In genomic region chr20:45049438-45049837, GRCh38 we compare ENCODE assay signal across 10 cellular contexts. TPM values are rescaled to one million over a fixed set of nuclear protein-coding genes. Genes with fewer than 3 reads are reported as not detected.
DNase-seq lines count a peak whose midpoint lies in the region; ATAC-seq lines count a peak whose summit lies in the region.
"Had no signal": no experiment of that assay in that cellular context is flagged by ENCODE, and none has a peak within 500 bp of the region (broad histone marks: within the 10 kb centered on the region; RNA-seq: fewer than 3 reads in every experiment).

No MANE protein-coding gene starts in this region.

- POLR2A ChIA-PET in CD4-positive, alpha-beta memory T cell (lab: Charles Lee; ENCODE audit: partially characterized antibody), result interaction anchor here (1.0 to 1.6 kb wide), 2 partner anchors 34 to 37 kb away, joined by 3 to 5 read pairs; no protein-coding TSS in a partner anchor
- POLR2A ChIA-PET in activated CD8-positive, alpha-beta T cell treated with anti-CD3 and anti-CD28 coated beads, Interleukin-2, amount 10 ng/mL, durations not matched to agents 7 days and 5 days (lab: Charles Lee), result interaction anchor here (1.0 kb wide), 1 partner anchor 154 kb away, joined by 3 read pairs; no protein-coding TSS in a partner anchor

- no peaks in the 10 kb centered on the region for H3K27me3 Mint-ChIP-seq in CD4-positive, alpha-beta memory T cell
- no peaks in the 10 kb centered on the region for H3K27me3 Mint-ChIP-seq in activated CD8-positive, alpha-beta T cell treated with anti-CD3 and anti-CD28 coated beads, Interleukin-2, amount 10 ng/mL, durations not matched to agents 7 days and 5 days (ENCODE audit: low read depth)
- no peaks in the 10 kb centered on the region for H3K27me3 Mint-ChIP-seq in memory B cell

- intact Hi-C loops in CD4-positive, alpha-beta memory T cell (cut with micrococcal nuclease), result no loop called here

- peaks cover 55 to 78% (median 70%) of the 10 kb centered on the region in 4 donors for H3K4me1 Mint-ChIP-seq in CD4-positive, alpha-beta memory T cell
- H3K4me1 Mint-ChIP-seq in activated CD8-positive, alpha-beta T cell treated with anti-CD3 and anti-CD28 coated beads, Interleukin-2, amount 10 ng/mL, durations not matched to agents 7 days and 5 days (ENCODE audit: low read depth), result peaks cover 57% of the 10 kb centered on the region
- peaks cover 40% of the 10 kb centered on the region for H3K4me1 Mint-ChIP-seq in memory B cell

- H3K9me3 ChIP-seq in CD4-positive, alpha-beta memory T cell (ENCODE audit: control insufficient read depth in 1 of 2, low read length in 2 of 2), result no peaks in the 10 kb centered on the region

- ATAC-seq in activated CD8-positive, alpha-beta T cell treated with anti-CD3 and anti-CD28 coated beads, Interleukin-2, amount 10 ng/mL, durations not matched to agents 7 days and 5 days, result no peak
- no peak for ATAC-seq in memory B cell (ENCODE audit: low read depth)
- ATAC-seq in HG03460 (IDR thresholded peaks at IDR 0.05; ENCODE audit: unreplicated experiment), result no peak

- peaks cover 35% of the 10 kb centered on the region for H3K36me3 ChIP-seq in CD4-positive, alpha-beta memory T cell (ENCODE audit: insufficient read depth, low read length)

- DNase-seq in Ammon's horn (ENCODE audit: low spot score), result peak; percentile 47
- no peak for DNase-seq in CD4-positive, alpha-beta memory T cell
- DNase-seq in activated CD8-positive, alpha-beta T cell treated with anti-CD3 and anti-CD28 coated beads, Interleukin-2, amount 10 ng/mL, durations not matched to agents 7 days and 5 days, result no peak
- DNase-seq in memory B cell (ENCODE audit: low spot score in 2 of 2), result no peak
- DNase-seq in 8988T, result no peak
- DNase-seq in stimulated activated naive CD4-positive, alpha-beta T cell treated with Interleukin-2 at 50 U/mL for 16 hours (lab: John Stamatoyannopoulos, UW), result no peak
- DNase-seq in NCI-H345 (lab: John Stamatoyannopoulos, UW), result no peak
- DNase-seq: NCI-H1436 treated with DMSO at 0.1 percent for 48 hours, NCI-H69 had no signal

- H3K4me1 ChIP-seq in CD4-positive, alpha-beta memory T cell (ENCODE audit: insufficient read depth, low read length), result peaks cover 83% of the 10 kb centered on the region

- H3K4me3 ChIP-seq in CD4-positive, alpha-beta memory T cell (ENCODE audit: low read length in 2 of 2), result no peak overlapping the region

- H3K36me3 Mint-ChIP-seq in CD4-positive, alpha-beta memory T cell, result peaks cover 23 to 66% of the 10 kb centered on the region in 2 donors
- peaks cover 51% of the 10 kb centered on the region for H3K36me3 Mint-ChIP-seq in activated CD8-positive, alpha-beta T cell treated with anti-CD3 and anti-CD28 coated beads, Interleukin-2, amount 10 ng/mL, durations not matched to agents 7 days and 5 days (ENCODE audit: low read depth)
- peaks cover 14% of the 10 kb centered on the region for H3K36me3 Mint-ChIP-seq in memory B cell

- peak overlapping the region; percentile 61 to 92 (median 85) for H3K27ac Mint-ChIP-seq in CD4-positive, alpha-beta memory T cell
- peak overlapping the region; percentile 21 for H3K27ac Mint-ChIP-seq in activated CD8-positive, alpha-beta T cell treated with anti-CD3 and anti-CD28 coated beads, Interleukin-2, amount 10 ng/mL, durations not matched to agents 7 days and 5 days
- peak overlapping the region; percentile 96 for H3K27ac Mint-ChIP-seq in memory B cell

- H3K9me3 Mint-ChIP-seq in CD4-positive, alpha-beta memory T cell, result no peaks in the 10 kb centered on the region
- no peaks in the 10 kb centered on the region for H3K9me3 Mint-ChIP-seq in activated CD8-positive, alpha-beta T cell treated with anti-CD3 and anti-CD28 coated beads, Interleukin-2, amount 10 ng/mL, durations not matched to agents 7 days and 5 days (ENCODE audit: insufficient read depth)
- H3K9me3 Mint-ChIP-seq in memory B cell, result no peaks in the 10 kb centered on the region

- no peaks in the 10 kb centered on the region for H3K27me3 ChIP-seq in CD4-positive, alpha-beta memory T cell (ENCODE audit: insufficient read depth, low read length)

- peak overlapping the region; percentile 49 to 76 (median 66) for H3K4me3 Mint-ChIP-seq in CD4-positive, alpha-beta memory T cell
- no peak overlapping the region for H3K4me3 Mint-ChIP-seq in activated CD8-positive, alpha-beta T cell treated with anti-CD3 and anti-CD28 coated beads, Interleukin-2, amount 10 ng/mL, durations not matched to agents 7 days and 5 days
- H3K4me3 Mint-ChIP-seq in memory B cell, result peak overlapping the region; percentile 60

- CTCF ChIA-PET in CD4-positive, alpha-beta memory T cell (lab: Charles Lee; ENCODE audit: partially characterized antibody), result interaction anchor here (0.8 to 3.2 kb wide), 7 partner anchors 10 to 244 kb away, joined by 3 to 16 read pairs (median 5); partner anchors contain the start of gene TOMM34
- CTCF ChIA-PET in activated CD8-positive, alpha-beta T cell treated with anti-CD3 and anti-CD28 coated beads, Interleukin-2, amount 10 ng/mL, durations not matched to agents 7 days and 5 days (lab: Charles Lee), result interaction anchor here (0.8 to 24.9 kb wide), 11 partner anchors 9 to 388 kb away, joined by 3 to 489 read pairs (median 4); partner anchors contain the start of gene KCNS1

- peak overlapping the region; percentile 1 for H3K27ac ChIP-seq in CD4-positive, alpha-beta memory T cell (ENCODE audit: low read depth, low read length)

RNA-seq across cellular contexts. Expression of gene KCNS1, which starts 51.5 kb away (rescaled TPM):
- under 1 TPM in 1 of 2 experiments, not detected in 1; 0.09 TPM for total RNA-seq in CD4-positive, alpha-beta memory T cell
- polyA plus RNA-seq in CD4-positive, alpha-beta memory T cell, result under 1 TPM in 1 of 2 donors, not detected in 1; 0.16 TPM
- under 1 TPM; 0.05 to 0.11 TPM for total RNA-seq in activated CD8-positive, alpha-beta T cell treated with anti-CD3 and anti-CD28 coated beads, Interleukin-2, amount 10 ng/mL, durations not matched to agents 7 days and 5 days

Comparison
In these comparisons a context has a peak if more than half of its experiments do, and no peak if none do; other contexts are left out.
1. H3K27ac Mint-ChIP-seq: peak in every context shown above with its lines; median percentile 96 in memory B cell; 85 in CD4-positive, alpha-beta memory T cell; 21 in activated CD8-positive, alpha-beta T cell treated with anti-CD3 and anti-CD28 coated beads, Interleukin-2, amount 10 ng/mL, durations not matched to agents 7 days and 5 days.